In genomic region chr10:133088524-133089460, GRCh38 we compare ENCODE assay signal across 2 cellular contexts.
TF ChIP-seq lines count a peak whose summit lies in the region.

No MANE protein-coding gene starts in this region.

TF ChIP-seq in SK-N-SH, 30 proteins besides CTCF, POLR2A, EP300 and RAD21:
- TF ChIP-seq USF1 (IDR thresholded peaks at IDR 0.05; ENCODE audit: borderline replicate concordance, low read depth) (no peak), NFIC (IDR thresholded peaks at IDR 0.05; ENCODE audit: borderline replicate concordance) (no peak), CHD2 (IDR thresholded peaks at IDR 0.05; ENCODE audit: low read length, partially characterized antibody) (no peak), ZBTB33 (IDR thresholded peaks at IDR 0.05; ENCODE audit: borderline replicate concordance, low read depth) (no peak), MAX (IDR thresholded peaks at IDR 0.05; ENCODE audit: low read depth) (no peak), REST (IDR thresholded peaks at IDR 0.05; ENCODE audit: low read depth, low read length) (no peak), GATA2 (CRISPR knock-in tag; IDR thresholded peaks at IDR 0.05) (no peak), USF2 (IDR thresholded peaks at IDR 0.05; ENCODE audit: borderline replicate concordance, low read depth, low read length) (no peak), JUND (IDR thresholded peaks at IDR 0.05) (no peak), GABPA (IDR thresholded peaks at IDR 0.05; ENCODE audit: low read depth) (no peak), TAF1 (IDR thresholded peaks at IDR 0.05; ENCODE audit: borderline replicate concordance, low read depth, low read length) (no peak), SIN3A (IDR thresholded peaks at IDR 0.05; ENCODE audit: borderline replicate concordance, low read depth, low read length) (no peak)
TF ChIP-seq in SK-N-SH: peak in this region for 0.

TF ChIP-seq in SK-N-SH treated with all-trans-retinoic acid at 6 μM for 48 hours, 23 proteins besides CTCF, POLR2A, EP300 and RAD21:
- TF ChIP-seq ISL1 (CRISPR knock-in tag; IDR thresholded peaks at IDR 0.05) (no peak), ZNF565 (CRISPR knock-in tag; conservative IDR thresholded peaks at IDR 0.05; ENCODE audit: low read depth) (no peak), CSRNP3 (CRISPR knock-in tag; IDR thresholded peaks at IDR 0.05) (no peak), ESRRG (CRISPR knock-in tag; IDR thresholded peaks at IDR 0.05) (no peak), CSDC2 (CRISPR knock-in tag; IDR thresholded peaks at IDR 0.05) (no peak), PATZ1 (CRISPR knock-in tag; IDR thresholded peaks at IDR 0.05; ENCODE audit: borderline replicate concordance) (no peak), TCF4 (CRISPR knock-in tag; IDR thresholded peaks at IDR 0.05; ENCODE audit: borderline replicate concordance) (no peak), ARNTL (CRISPR knock-in tag; IDR thresholded peaks at IDR 0.05; ENCODE audit: borderline replicate concordance, low read depth) (no peak), TSHZ2 (CRISPR knock-in tag; IDR thresholded peaks at IDR 0.05) (no peak), BACH2 (CRISPR knock-in tag; IDR thresholded peaks at IDR 0.05; ENCODE audit: borderline replicate concordance) (no peak), SNAI2 (CRISPR knock-in tag; IDR thresholded peaks at IDR 0.05) (no peak), ZFP30 (CRISPR knock-in tag; IDR thresholded peaks at IDR 0.05) (no peak), GLIS3 (CRISPR knock-in tag; IDR thresholded peaks at IDR 0.05) (no peak), RARB (CRISPR knock-in tag; IDR thresholded peaks at IDR 0.05) (no peak), PPARA (CRISPR knock-in tag; IDR thresholded peaks at IDR 0.05; ENCODE audit: borderline replicate concordance) (no peak), ZC3H10 (CRISPR knock-in tag; IDR thresholded peaks at IDR 0.05) (no peak), CREB5 (CRISPR knock-in tag; IDR thresholded peaks at IDR 0.05; ENCODE audit: low read depth) (no peak), ZFP3 (CRISPR knock-in tag; IDR thresholded peaks at IDR 0.05) (no peak), TOX (CRISPR knock-in tag; IDR thresholded peaks at IDR 0.05; ENCODE audit: borderline replicate concordance) (no peak), ZNF8 (CRISPR knock-in tag; IDR thresholded peaks at IDR 0.05) (no peak)
